11 cellular contexts compared by ENCODE assay signal in the genomic region with DNA sequence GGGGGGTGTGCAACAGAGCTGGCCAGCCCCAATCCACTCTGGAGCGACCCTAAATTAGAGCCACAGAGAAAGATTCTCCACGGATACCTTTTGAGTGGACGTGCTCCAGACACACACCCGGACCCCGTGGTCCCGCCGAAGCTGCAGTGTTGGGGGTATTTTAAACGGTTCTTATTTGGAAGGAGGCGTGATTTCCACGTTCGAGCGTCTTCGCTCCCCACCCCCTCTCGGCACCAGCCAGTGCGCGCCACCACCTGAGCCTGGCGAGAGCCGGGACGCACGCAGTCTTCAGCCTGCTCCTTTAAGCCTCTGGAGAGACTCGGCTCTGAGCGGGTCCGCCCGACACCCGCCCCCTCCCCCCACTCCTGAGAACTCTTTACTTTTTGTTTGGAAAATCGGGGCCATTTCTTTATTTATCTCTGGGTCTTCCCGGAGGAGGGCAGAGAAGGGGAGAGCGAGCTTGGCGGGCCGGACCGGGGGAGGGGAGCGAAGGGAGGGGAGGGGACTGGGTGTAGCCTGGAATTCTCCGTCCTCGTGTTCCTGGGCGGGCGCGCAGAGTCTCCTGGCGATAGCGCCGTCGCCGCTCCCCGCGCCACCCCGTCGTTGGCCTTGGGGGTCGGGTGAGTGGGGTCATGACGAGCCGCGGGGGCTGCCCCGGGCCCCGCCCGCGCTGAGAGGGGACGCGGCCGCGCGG. TPM values are rescaled to one million over a fixed set of nuclear protein-coding genes. Genes with fewer than 3 reads are reported as not detected.
DNase-seq lines count a peak whose midpoint lies in the region; ATAC-seq lines count a peak whose summit lies in the region.
"Had no signal": no experiment of that assay in that cellular context is flagged by ENCODE, and none has a peak within 500 bp of the region (broad histone marks: within the 10 kb centered on the region; RNA-seq: fewer than 3 reads in every experiment).

No MANE protein-coding gene starts in this region.

- H3K36me3 ChIP-seq in iPS DF 6.9 (ENCODE audit: control insufficient read depth, insufficient read depth, low read length), result no peaks in the 10 kb centered on the region
- H3K36me3 ChIP-seq in skeletal muscle tissue (ENCODE audit: control insufficient read depth in 3 of 3, insufficient read depth in 3 of 3, low read length in 3 of 3), result no peaks in the 10 kb centered on the region

- no peak for ATAC-seq in HG02678 (IDR thresholded peaks at IDR 0.05; ENCODE audit: unreplicated experiment)
- ATAC-seq in GM21723 (IDR thresholded peaks at IDR 0.05; ENCODE audit: unreplicated experiment), result no peak

- H3K9ac ChIP-seq in skeletal muscle tissue (ENCODE audit: low read depth in 1 of 3, low read length in 3 of 3), result no peak overlapping the region

- H3K9me3 ChIP-seq in iPS DF 6.9 (ENCODE audit: control insufficient read depth, insufficient read depth, low read length) (no peaks in the 10 kb centered on the region), skeletal muscle tissue (ENCODE audit: control insufficient read depth in 3 of 3, low read length in 3 of 3) (no peaks in the 10 kb centered on the region)

- H3K27ac ChIP-seq in iPS DF 6.9 (ENCODE audit: low read length) (no peak overlapping the region), skeletal muscle tissue (ENCODE audit: low read depth, low read length) (no peak overlapping the region)

- no peaks in the 10 kb centered on the region for H3K4me1 ChIP-seq in iPS DF 6.9 (ENCODE audit: control insufficient read depth, insufficient read depth, low read length)
- H3K4me1 ChIP-seq in skeletal muscle tissue (ENCODE audit: control insufficient read depth in 3 of 3, insufficient read depth in 3 of 3, low read length in 3 of 3), result peaks cover 8 to 13% (median 11%) of the 10 kb centered on the region in 3 donors

- no CpG with 5 or more reads among the region's 59 CpGs for WGBS in iPS DF 6.9 (ENCODE audit: insufficient coverage, insufficient read length)

- peaks cover 2% of the 10 kb centered on the region; the same call in 1 of the 2 replicates for H3K27me3 ChIP-seq in iPS DF 6.9 (ENCODE audit: control insufficient read depth, insufficient read depth, low read length)
- peaks cover 24 to 42% (median 29%) of the 10 kb centered on the region in 3 donors for H3K27me3 ChIP-seq in skeletal muscle tissue (ENCODE audit: control insufficient read depth in 3 of 3, insufficient read depth in 3 of 3, low read length in 3 of 3)

- DNase-seq in G401 (ENCODE audit: low spot score) (peak; percentile 53), NCI-H82 treated with DMSO at 0.1 percent for 48 hours (lab: John Stamatoyannopoulos, UW; ENCODE audit: unreplicated experiment) (peak; percentile 24), iPS DF 6.9 (ENCODE audit: low read depth, low spot score) (no peak), SIG-M5 (lab: John Stamatoyannopoulos, UW) (no peak)
- DNase-seq in activated CD4-positive, CD25-positive, alpha-beta regulatory T cell (lab: John Stamatoyannopoulos, UW), result no peak
- DNase-seq: activated CD4-positive, alpha-beta T cell treated with anti-CD3 and anti-CD28 coated beads for 4 hours; NCI-H187 had no signal

- in situ Hi-C loops in G401 (cut with HindIII; ENCODE audit: low sequenced_read_pairs), result no loop called here

- H3K4me3 ChIP-seq in iPS DF 6.9 (ENCODE audit: low read length) (peak overlapping the region; percentile 65; the same call in 1 of the 2 replicates), skeletal muscle tissue (ENCODE audit: low read length in 3 of 3) (peak overlapping the region in 2 of 3 donors; percentile 29 to 31)

RNA-seq across cellular contexts. Expression of a gene that starts 0.7 kb away (rescaled TPM):
- total RNA-seq in G401 (2014; rRNA removed; shearing (Covaris generic)), result not detected in 2 replicates
- total RNA-seq in skeletal muscle tissue, result 0.52 TPM
- total RNA-seq: dermis microvascular lymphatic vessel endothelial cell had no signal

Comparison
In these comparisons a context has a peak if more than half of its experiments do, and no peak if none do; other contexts are left out.
1. DNase-seq: peak in G401 (single experiment) and NCI-H82 treated with DMSO at 0.1 percent for 48 hours (single experiment); none in iPS DF 6.9 (single experiment), SIG-M5 (single experiment) and activated CD4-positive, CD25-positive, alpha-beta regulatory T cell (0 of 4).